Comparison of ENCODE assay signal across 8 cellular contexts in genomic region chr22:28029201-28029948, GRCh38.
A peak's percentile ranks its signal among the peaks of the same experiment; 100 is the strongest.
DNase-seq lines count a peak whose midpoint lies in the region; FAIRE-seq and TF ChIP-seq lines count a peak whose summit lies in the region.

No MANE protein-coding gene starts in this region.

- no peaks in the 10 kb centered on the region for H3K36me3 ChIP-seq in PC-9 (ENCODE audit: low read depth)
- no peaks in the 10 kb centered on the region for H3K36me3 ChIP-seq in cardiac muscle cell
- H3K36me3 ChIP-seq in spleen, result no peaks in the 10 kb centered on the region
- H3K36me3 ChIP-seq in smooth muscle cell (ENCODE audit: low read depth), result no peaks in the 10 kb centered on the region

- in situ Hi-C loops in KBM-7 (cut with MboI; ENCODE audit: low pct_unique_long_range_greater_than_20kb, low sequenced_read_pairs), result no loop called here

- POLR2A ChIA-PET in PC-9 (lab: Charles Lee; ENCODE audit: unreplicated experiment), result interaction anchor here (0.6 kb wide), 1 partner anchor 110 kb away, joined by 8 read pairs; no protein-coding TSS in a partner anchor

- intact Hi-C loops in PC-9 (cut with micrococcal nuclease; ENCODE audit: unreplicated experiment), result no loop called here
- intact Hi-C loops in spleen (cut with DNase I; ENCODE audit: low total_unique reads), result loop anchor here (10.0 kb wide), 1 partner anchor 555 kb away; no protein-coding TSS in a partner anchor

- H3F3A ChIP-seq in PC-9 (ENCODE audit: insufficient read depth, low read depth) (peaks cover 12% of the 10 kb centered on the region; the same call in 1 of the 2 replicates), smooth muscle cell (ENCODE audit: low read depth) (no peaks in the 10 kb centered on the region)

- WGBS in spleen, 5 donors, result 43 to 64% (median 46%) methylated on average over 6 of the region's 6 CpGs
- 93% methylated on average over 6 of the region's 6 CpGs for WGBS in smooth muscle cell (ENCODE audit: low lambda C conversion rate)

- no TSS peak for BruUV-seq in PC-9 (replicated peaks; lab: Mats Ljungman, UMichigan)

- no peak overlapping the region for H3K9ac ChIP-seq in smooth muscle cell (ENCODE audit: low read depth)

- H4K20me1 ChIP-seq in PC-9 (ENCODE audit: insufficient read depth), result no peaks in the 10 kb centered on the region
- H4K20me1 ChIP-seq in smooth muscle cell (ENCODE audit: low read depth), result no peaks in the 10 kb centered on the region

- peaks cover 24% of the 10 kb centered on the region for H3K4me1 ChIP-seq in PC-9 (replicated peaks; ENCODE audit: insufficient read depth)
- peaks cover 39% of the 10 kb centered on the region for H3K4me1 ChIP-seq in cardiac muscle cell (ENCODE audit: low read depth)
- H3K4me1 ChIP-seq in spleen, result peaks cover 3 to 58% (median 28%) of the 10 kb centered on the region in 6 donors
- no peaks in the 10 kb centered on the region for H3K4me1 ChIP-seq in smooth muscle cell (ENCODE audit: low read depth)

- H2AFZ ChIP-seq in PC-9 (no peak overlapping the region), smooth muscle cell (ENCODE audit: low read depth) (no peak overlapping the region)

- FAIRE-seq in GM12892 (lab: Jason Lieb, UNC), result no peak

- H3K27me3 ChIP-seq in PC-9 (ENCODE audit: insufficient read depth, low read depth), result no peaks in the 10 kb centered on the region
- H3K27me3 ChIP-seq in cardiac muscle cell, result no peaks in the 10 kb centered on the region
- H3K27me3 ChIP-seq in spleen (replicated peaks in 1 of 7), result no peaks in the 10 kb centered on the region
- H3K27me3 ChIP-seq in smooth muscle cell (ENCODE audit: low read depth), result no peaks in the 10 kb centered on the region

- CTCF ChIA-PET in PC-9 (lab: Charles Lee), result interaction anchor here (1.3 kb wide), 1 partner anchor 9 kb away, joined by 6 read pairs; no protein-coding TSS in a partner anchor

- H3K4me2 ChIP-seq in PC-9, result 0 out of 2 replicates have a peak overlapping the region, but pooled peaks have one; percentile 9
- H3K4me2 ChIP-seq in smooth muscle cell, result no peak overlapping the region

- no peaks in the 10 kb centered on the region for H3K9me3 ChIP-seq in PC-9 (ENCODE audit: insufficient read depth, low read depth)
- H3K9me3 ChIP-seq in cardiac muscle cell (ENCODE audit: low read depth), result no peaks in the 10 kb centered on the region
- H3K9me3 ChIP-seq in spleen, result no peaks in the 10 kb centered on the region
- H3K9me3 ChIP-seq in smooth muscle cell (replicated peaks; ENCODE audit: low read depth), result no peaks in the 10 kb centered on the region

- DNase-seq in KBM-7 (peak; percentile 28), PC-9 (peak; percentile 76 to 93), cardiac muscle cell (ENCODE audit: low read depth in 1 of 2, low spot score in 1 of 2) (peak in 1 of 2 donors; percentile 56), spleen (peak; percentile 84), smooth muscle cell (lab: John Stamatoyannopoulos, UW; ENCODE audit: unreplicated experiment) (no peak), GM12892 (ENCODE audit: insufficient read length) (no peak), hippocampal formation (lab: John Stamatoyannopoulos, UW) (no peak), GM03348 (ENCODE audit: low spot score) (no peak)

- TF ChIP-seq POLR2A in spleen (IDR thresholded peaks at IDR 0.05) (no peak), GM12892 (IDR thresholded peaks at IDR 0.05; ENCODE audit: low read depth, low read length) (no peak)

- TF ChIP-seq CTCF in PC-9 (conservative IDR thresholded peaks at IDR 0.05) (no peak), cardiac muscle cell (IDR thresholded peaks at IDR 0.05; ENCODE audit: low read depth, low read length) (no peak), spleen (IDR thresholded peaks at IDR 0.05 in 8 of 11, conservative IDR thresholded peaks at IDR 0.05 in 3 of 11) (no peak), smooth muscle cell (IDR thresholded peaks at IDR 0.05; ENCODE audit: borderline replicate concordance, insufficient read depth, poor library complexity, severe bottlenecking) (no peak)

- no peaks in the 10 kb centered on the region for H3K9me2 ChIP-seq in PC-9 (ENCODE audit: insufficient read depth)

- H3K79me2 ChIP-seq in PC-9 (ENCODE audit: low read depth) (no peaks in the 10 kb centered on the region), smooth muscle cell (ENCODE audit: low read depth) (no peaks in the 10 kb centered on the region)

- H3K27ac ChIP-seq in PC-9, result peak overlapping the region; percentile 57
- peak overlapping the region; percentile 52 for H3K27ac ChIP-seq in cardiac muscle cell
- H3K27ac ChIP-seq in spleen, result peak overlapping the region in 6 of 8 donors; percentile 22 to 80 (median 62)
- no peak overlapping the region for H3K27ac ChIP-seq in smooth muscle cell (ENCODE audit: low read depth)

- no peak overlapping the region for H3K4me3 ChIP-seq in PC-9
- H3K4me3 ChIP-seq in cardiac muscle cell, result no peak overlapping the region
- H3K4me3 ChIP-seq in spleen, result no peak overlapping the region
- H3K4me3 ChIP-seq in smooth muscle cell, result no peak overlapping the region

Comparison
In these comparisons a context has a peak if more than half of its experiments do, and no peak if none do; other contexts are left out.
1. DNase-seq: peak in KBM-7 (single experiment), PC-9 (2 of 2) and spleen (single experiment); none in smooth muscle cell (single experiment), GM12892 (single experiment), hippocampal formation (0 of 2) and GM03348 (single experiment).